ENCODE assay signal across 3 cellular contexts in the genomic region with DNA sequence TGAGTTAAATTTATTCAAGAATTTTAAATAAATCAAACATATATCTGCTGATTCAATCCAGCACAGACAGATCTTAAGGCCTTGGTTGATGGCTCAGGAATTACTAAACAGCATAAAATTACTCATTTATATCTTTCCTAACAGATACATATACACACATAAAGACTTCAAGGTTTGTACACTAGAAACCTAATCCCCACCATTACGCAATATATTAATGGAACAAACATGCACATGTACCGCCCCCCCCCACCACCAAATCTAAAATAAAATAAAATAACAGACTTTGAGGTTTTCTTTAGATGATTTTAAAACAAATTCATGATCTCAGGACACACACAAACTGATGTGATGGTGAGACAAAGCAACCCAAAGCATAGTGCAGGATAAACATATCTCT.
"Had no signal": no experiment of that assay in that cellular context is flagged by ENCODE, and none has a peak within 500 bp of the region (broad histone marks: within the 10 kb centered on the region; RNA-seq: fewer than 3 reads in every experiment).

No MANE protein-coding gene starts in this region.

- H3K9ac ChIP-seq: GM23248 had no signal

- H3K4me3 ChIP-seq: GM23248 had no signal

- H2AFZ ChIP-seq: GM23248 had no signal

- H3K27ac ChIP-seq: GM23248 had no signal

- DNase-seq: GOT3 had no signal

- FAIRE-seq: H54 had no signal
